Comparison of ENCODE assay signal across 17 cellular contexts in the genomic region with DNA sequence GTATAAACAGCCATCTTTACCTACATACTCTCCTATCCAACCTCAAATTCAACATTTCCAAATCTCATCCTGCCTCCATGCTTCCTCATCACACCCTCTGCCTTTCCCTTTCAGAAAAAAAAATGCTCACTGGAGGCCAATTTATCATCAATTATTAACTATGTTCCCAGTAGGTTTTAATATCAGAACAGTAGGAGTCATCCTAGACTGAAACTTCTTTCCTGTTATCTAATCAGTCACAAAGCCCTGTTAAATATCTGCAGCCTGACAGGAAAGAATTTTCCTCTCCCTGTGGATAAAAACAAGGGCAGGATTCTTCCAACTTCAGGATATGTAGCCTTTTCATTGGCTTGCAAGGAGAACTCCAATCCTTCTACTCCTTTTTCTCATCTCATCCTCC. TPM values are rescaled to one million over a fixed set of nuclear protein-coding genes. Genes with fewer than 3 reads are reported as not detected.
DNase-seq lines count a peak whose midpoint lies in the region; ATAC-seq and TF ChIP-seq lines count a peak whose summit lies in the region.
"Had no signal": no experiment of that assay in that cellular context is flagged by ENCODE, and none has a peak within 500 bp of the region (broad histone marks: within the 10 kb centered on the region; RNA-seq: fewer than 3 reads in every experiment).

No MANE protein-coding gene starts in this region.

- in situ Hi-C loops in GM13977 (cut with MboI; ENCODE audit: low pct_unique_long_range_greater_than_20kb, low sequenced_read_pairs, unreplicated experiment), result no loop called here

- peaks cover 41% of the 10 kb centered on the region for H3F3A ChIP-seq in SK-N-SH (replicated peaks; ENCODE audit: insufficient read depth)

- peaks cover 0 to 23% (median 18%) of the 10 kb centered on the region in 5 donors for H3K36me3 Mint-ChIP-seq in naive thymus-derived CD4-positive, alpha-beta T cell

- POLR2A ChIA-PET in SK-N-SH (lab: Yijun Ruan, JAX), result no interaction called here
- POLR2A ChIA-PET in naive thymus-derived CD4-positive, alpha-beta T cell (lab: Charles Lee), result interaction anchor here (1.3 kb wide), 1 partner anchor 28 kb away, joined by 4 read pairs; a partner anchor contains a TSS

- intact Hi-C loops in psoas muscle (cut with DNase I), result no loop called here
- intact Hi-C loops in naive thymus-derived CD4-positive, alpha-beta T cell (cut with micrococcal nuclease), result no loop called here

- H3K27me3 Mint-ChIP-seq in naive thymus-derived CD4-positive, alpha-beta T cell, result no peaks in the 10 kb centered on the region
- H3K27me3 Mint-ChIP-seq: activated T-helper 17 cell treated with anti-CD3 and anti-CD28 coated beads, Interleukin-2, amount 50 U/mL, for 72 hours; naive thymus-derived CD8-positive, alpha-beta T cell; stimulated activated naive CD8-positive, alpha-beta T cell treated with anti-CD3 and anti-CD28 coated beads, Interleukin-15, Interleukin-2, amounts not matched to agents 100 ng/mL and 50 ng/mL, for 24 hours had no signal

- H3K9me2 ChIP-seq in SK-N-SH, result no peaks in the 10 kb centered on the region

- TF ChIP-seq CTCF in SK-N-SH (IDR thresholded peaks at IDR 0.05) (no peak), psoas muscle (IDR thresholded peaks at IDR 0.05) (no peak), GM13977 (IDR thresholded peaks at IDR 0.05; ENCODE audit: extremely low read depth, insufficient read depth, missing control alignments) (no peak)

- no peak for ATAC-seq in psoas muscle
- ATAC-seq in naive thymus-derived CD4-positive, alpha-beta T cell, result no peak
- ATAC-seq: activated T-helper 17 cell treated with anti-CD3 and anti-CD28 coated beads, Interleukin-2, amount 50 U/mL, for 72 hours; naive thymus-derived CD8-positive, alpha-beta T cell had no signal

- H3K9me3 ChIP-seq in SK-N-SH (no peaks in the 10 kb centered on the region), psoas muscle (no peaks in the 10 kb centered on the region)
- H3K9me3 ChIP-seq in naive thymus-derived CD4-positive, alpha-beta T cell (ENCODE audit: control insufficient read depth in 2 of 3, low read length in 3 of 3), result no peaks in the 10 kb centered on the region

- peak; percentile 10 for DNase-seq in DMS53 (lab: John Stamatoyannopoulos, UW)
- no peak for DNase-seq in DMS53 treated with DMSO at 0.1 percent for 48 hours (lab: John Stamatoyannopoulos, UW; ENCODE audit: unreplicated experiment)
- peak; percentile 24 for DNase-seq in SK-N-SH
- peak; percentile 28 for DNase-seq in kidney glomerular epithelial cell (lab: John Stamatoyannopoulos, UW)
- DNase-seq in psoas muscle, result no peak
- no peak for DNase-seq in GM13977 (ENCODE audit: low spot score)
- no peak for DNase-seq in naive thymus-derived CD4-positive, alpha-beta T cell
- DNase-seq in GOT3 (lab: John Stamatoyannopoulos, UW), result no peak
- DNase-seq: 8988T; cerebellar nuclear complex; foreskin fibroblast; naive thymus-derived CD8-positive, alpha-beta T cell; NCI-H1436 treated with DMSO at 0.1 percent for 48 hours; RPMI8226 had no signal

- H3K9me3 Mint-ChIP-seq in naive thymus-derived CD4-positive, alpha-beta T cell, result no peaks in the 10 kb centered on the region
- H3K9me3 Mint-ChIP-seq: activated T-helper 17 cell treated with anti-CD3 and anti-CD28 coated beads, Interleukin-2, amount 50 U/mL, for 72 hours; naive thymus-derived CD8-positive, alpha-beta T cell; stimulated activated naive CD8-positive, alpha-beta T cell treated with anti-CD3 and anti-CD28 coated beads, Interleukin-15, Interleukin-2, amounts not matched to agents 100 ng/mL and 50 ng/mL, for 24 hours had no signal

- H3K4me3 ChIP-seq in SK-N-SH (ENCODE audit: low read depth in 2 of 2, low read length in 1 of 2) (no peak overlapping the region), psoas muscle (no peak overlapping the region)
- no peak overlapping the region for H3K4me3 ChIP-seq in naive thymus-derived CD4-positive, alpha-beta T cell (ENCODE audit: low read length)
- H3K4me3 ChIP-seq: lung had no signal

- no peak for TF ChIP-seq EP300 in SK-N-SH (IDR thresholded peaks at IDR 0.05; ENCODE audit: borderline replicate concordance in 1 of 2, low read depth in 1 of 2, low read length in 1 of 2)

- no peak overlapping the region for H2AFZ ChIP-seq in SK-N-SH (ENCODE audit: low read depth)

- no peaks in the 10 kb centered on the region for H3K27me3 ChIP-seq in SK-N-SH (ENCODE audit: insufficient read depth)
- H3K27me3 ChIP-seq in psoas muscle (ENCODE audit: insufficient read depth in 3 of 3, low read length in 2 of 3), result no peaks in the 10 kb centered on the region
- H3K27me3 ChIP-seq in naive thymus-derived CD4-positive, alpha-beta T cell (ENCODE audit: control insufficient read depth in 2 of 2, insufficient read depth in 2 of 2, low read length in 2 of 2), result no peaks in the 10 kb centered on the region

- peaks cover 80% of the 10 kb centered on the region for H3K79me2 ChIP-seq in SK-N-SH (ENCODE audit: insufficient read depth)

- peaks cover 54 to 87% (median 81%) of the 10 kb centered on the region in 7 donors for H3K4me1 Mint-ChIP-seq in naive thymus-derived CD4-positive, alpha-beta T cell

- H3K27ac Mint-ChIP-seq in naive thymus-derived CD4-positive, alpha-beta T cell, result peak overlapping the region in 3 of 9 donors; percentile 8 to 43 (median 10)
- H3K27ac Mint-ChIP-seq: activated T-helper 17 cell treated with anti-CD3 and anti-CD28 coated beads, Interleukin-2, amount 50 U/mL, for 72 hours; stimulated activated naive CD8-positive, alpha-beta T cell treated with anti-CD3 and anti-CD28 coated beads, Interleukin-15, Interleukin-2, amounts not matched to agents 100 ng/mL and 50 ng/mL, for 24 hours had no signal

- peaks cover 12 to 40% of the 10 kb centered on the region in 2 experiments for H3K4me1 ChIP-seq in SK-N-SH (ENCODE audit: control insufficient read depth in 1 of 2, insufficient read depth in 2 of 2, low read depth in 1 of 2, low read length in 1 of 2)
- peaks cover 60% of the 10 kb centered on the region for H3K4me1 ChIP-seq in psoas muscle
- H3K4me1 ChIP-seq in naive thymus-derived CD4-positive, alpha-beta T cell (ENCODE audit: control insufficient read depth in 2 of 2, insufficient read depth in 2 of 2, low read length in 2 of 2), result peaks cover 0 to 3% of the 10 kb centered on the region in 2 donors

- peak overlapping the region; percentile 69 to 99; a peak in 3 of 4 replicates for H3K27ac ChIP-seq in SK-N-SH (ENCODE audit: low read depth in 2 of 2, low read length in 1 of 2)
- H3K27ac ChIP-seq in psoas muscle, result peak overlapping the region; percentile 30
- no peak overlapping the region for H3K27ac ChIP-seq in naive thymus-derived CD4-positive, alpha-beta T cell (ENCODE audit: low read depth, low read length)

- CTCF ChIA-PET in SK-N-SH (lab: Yijun Ruan, JAX), result interaction anchor here (1.2 kb wide), 1 partner anchor 27 kb away, joined by 3 read pairs; no protein-coding TSS in a partner anchor
- CTCF ChIA-PET in naive thymus-derived CD4-positive, alpha-beta T cell (lab: Charles Lee), result no interaction called here

- TF ChIP-seq RAD21 in SK-N-SH (IDR thresholded peaks at IDR 0.05; ENCODE audit: low read length), result peak; percentile 39

- no peaks in the 10 kb centered on the region for H4K20me1 ChIP-seq in SK-N-SH (ENCODE audit: insufficient read depth)

- H3K4me3 Mint-ChIP-seq in naive thymus-derived CD4-positive, alpha-beta T cell, result no peak overlapping the region
- H3K4me3 Mint-ChIP-seq: activated T-helper 17 cell treated with anti-CD3 and anti-CD28 coated beads, Interleukin-2, amount 50 U/mL, for 72 hours; naive thymus-derived CD8-positive, alpha-beta T cell; stimulated activated naive CD8-positive, alpha-beta T cell treated with anti-CD3 and anti-CD28 coated beads, Interleukin-15, Interleukin-2, amounts not matched to agents 100 ng/mL and 50 ng/mL, for 24 hours had no signal

- H3K9ac ChIP-seq in SK-N-SH, result no peak overlapping the region

- H3K36me3 ChIP-seq in SK-N-SH (replicated peaks in 1 of 2; ENCODE audit: control insufficient read depth in 1 of 2, insufficient read depth in 2 of 2, low read length in 1 of 2) (peaks cover 0 to 3% of the 10 kb centered on the region in 2 experiments), psoas muscle (ENCODE audit: insufficient read depth in 1 of 2, low read depth in 1 of 2) (peaks cover 0 to 3% of the 10 kb centered on the region in 2 donors)
- H3K36me3 ChIP-seq in naive thymus-derived CD4-positive, alpha-beta T cell (ENCODE audit: control insufficient read depth in 2 of 3, insufficient read depth in 3 of 3, low read length in 3 of 3), result no peaks in the 10 kb centered on the region

- no peak overlapping the region for H3K4me2 ChIP-seq in SK-N-SH

TF ChIP-seq in SK-N-SH, 30 proteins besides CTCF, POLR2A, EP300 and RAD21 (continues in another document):
- TF ChIP-seq RXRA (IDR thresholded peaks at IDR 0.05; ENCODE audit: borderline replicate concordance, low read depth) (no peak), GABPA (IDR thresholded peaks at IDR 0.05; ENCODE audit: low read depth) (no peak), SMC3 (IDR thresholded peaks at IDR 0.05; ENCODE audit: low read depth, low read length) (no peak)

RNA-seq across cellular contexts. Expression of a gene that starts 28.4 kb away (rescaled TPM):
- polyA plus RNA-seq in SK-N-SH (2012; rRNA removed) (10.7 and 14.3 TPM in 2 replicates), psoas muscle (100 to 1,000 TPM in 2 of 3 donors, 10 to 100 TPM in 1; 52.4 to 596 (median 201) TPM)
- 23.7 and 29.5 TPM in 2 replicates for polyA plus RNA-seq in SK-N-SH (2012; cell fraction: cytosol; rRNA removed)
- 7.4 and 10.7 TPM in 2 replicates for polyA plus RNA-seq in SK-N-SH (2012; cell fraction: nucleus; rRNA removed)
- total RNA-seq in psoas muscle, result 100 to 1,000 TPM; 158 to 532 (median 327) TPM
- total RNA-seq in naive thymus-derived CD4-positive, alpha-beta T cell, result 10 to 100 TPM; 13.6 to 38.9 (median 23.0) TPM
- 10 to 100 TPM; 20.2 to 21.9 TPM for polyA plus RNA-seq in naive thymus-derived CD4-positive, alpha-beta T cell

RNA-seq across cellular contexts. Expression of a gene that starts 55.6 kb away (rescaled TPM):
- polyA plus RNA-seq in SK-N-SH (2012; rRNA removed), result 13.4 and 17.3 TPM in 2 replicates
- 13.7 and 15.3 TPM in 2 replicates for polyA plus RNA-seq in SK-N-SH (2012; cell fraction: cytosol; rRNA removed)
- 13.5 and 18.5 TPM in 2 replicates for polyA plus RNA-seq in SK-N-SH (2012; cell fraction: nucleus; rRNA removed)
- 1 to 10 TPM; 7.0 to 9.8 (median 9.2) TPM for total RNA-seq in psoas muscle
- 10 to 100 TPM in 1 of 3 donors, 1 to 10 TPM in 2; 4.3 to 14.8 (median 6.2) TPM for polyA plus RNA-seq in psoas muscle
- total RNA-seq in naive thymus-derived CD4-positive, alpha-beta T cell, result 10 to 100 TPM; 13.5 to 25.7 (median 17.0) TPM
- polyA plus RNA-seq in naive thymus-derived CD4-positive, alpha-beta T cell, result 10 to 100 TPM; 12.5 to 18.6 TPM

RNA-seq across cellular contexts. Expression of a gene that starts 56.0 kb away (rescaled TPM):
- polyA plus RNA-seq in SK-N-SH (2012; rRNA removed) (2.1 and 2.5 TPM in 2 replicates), psoas muscle (10 to 100 TPM in 2 of 3 donors, 1 to 10 TPM in 1; 5.2 to 25.4 (median 12.6) TPM)
- 2.1 and 2.2 TPM in 2 replicates for polyA plus RNA-seq in SK-N-SH (2012; cell fraction: cytosol; rRNA removed)
- 2.6 TPM in 2 replicates for polyA plus RNA-seq in SK-N-SH (2012; cell fraction: nucleus; rRNA removed)
- 10 to 100 TPM; 13.7 to 39.9 (median 23.5) TPM for total RNA-seq in psoas muscle
- 10 to 100 TPM; 21.9 to 33.8 (median 28.0) TPM for total RNA-seq in naive thymus-derived CD4-positive, alpha-beta T cell
- polyA plus RNA-seq in naive thymus-derived CD4-positive, alpha-beta T cell, result 1 to 10 TPM; 2.7 to 2.9 TPM

Comparison
In these comparisons a context has a peak if more than half of its experiments do, and no peak if none do; other contexts are left out.
1. DNase-seq: peak in DMS53 (single experiment), SK-N-SH (single experiment) and kidney glomerular epithelial cell (single experiment); none in DMS53 treated with DMSO at 0.1 percent for 48 hours (single experiment), psoas muscle (0 of 2), GM13977 (single experiment), naive thymus-derived CD4-positive, alpha-beta T cell (0 of 9) and GOT3 (single experiment).